18 cellular contexts compared by ENCODE assay signal in genomic region chr16:56665286-56665802, GRCh38. TPM values are rescaled to one million over a fixed set of nuclear protein-coding genes. Genes with fewer than 3 reads are reported as not detected.
"Had no signal": no experiment of that assay in that cellular context is flagged by ENCODE, and none has a peak within 500 bp of the region (broad histone marks: within the 10 kb centered on the region; RNA-seq: fewer than 3 reads in every experiment).

No MANE protein-coding gene starts in this region.

RNA-seq across cellular contexts. Expression of gene MT1G, which starts 2.5 kb away (rescaled TPM):
- total RNA-seq: astrocyte, cerebellum had no signal

RNA-seq across cellular contexts. Expression of gene MT1H, which starts 4.3 kb away (rescaled TPM):
- total RNA-seq: activated CD4-positive, alpha-beta T cell treated with anti-CD3 and anti-CD28 coated beads, Interleukin-2, amount 10 ng/mL, durations not matched to agents 24 days and 14 days; activated naive CD8-positive, alpha-beta T cell treated with anti-CD3 and anti-CD28 coated beads, Interleukin-2, amount 10 ng/mL, durations not matched to agents 7 days and 5 days; activated T-helper 2 cell treated with anti-CD3 and anti-CD28 coated beads, Interferon-gamma antibody, Interleukin-2, Interleukin-4, amounts not matched to agents 10 μg/mL and 5 μg/mL and 100 μg/mL, durations not matched to agents 14 hours and 24 hours and 36 hours; astrocyte; breast epithelium; cardiac septum; cerebellum; T-helper 17 cell had no signal

RNA-seq across cellular contexts. Expression of gene MT1F, which starts 7.6 kb away (rescaled TPM):
- total RNA-seq: astrocyte had no signal

RNA-seq across cellular contexts. Expression of gene MT1B, which starts 13.7 kb away (rescaled TPM):
- total RNA-seq: activated B cell treated with CpG ODN at 0.5 μM for 24 hours; activated CD4-positive, alpha-beta memory T cell treated with anti-CD3 and anti-CD28 coated beads for 36 hours; activated CD4-positive, alpha-beta T cell treated with anti-CD3 and anti-CD28 coated beads, Interleukin-2, amount 10 ng/mL, durations not matched to agents 24 days and 14 days; activated CD8-positive, alpha-beta memory T cell treated with anti-CD3 and anti-CD28 coated beads for 36 hours; activated CD8-positive, alpha-beta T cell treated with anti-CD3 and anti-CD28 coated beads for 36 hours; activated naive CD8-positive, alpha-beta T cell treated with anti-CD3 and anti-CD28 coated beads, Interleukin-2, amount 10 ng/mL, durations not matched to agents 7 days and 5 days; activated T-cell treated with anti-CD3 and anti-CD28 coated beads, Interleukin-2, amount 50 U/mL, for 4 hours; activated T-helper 2 cell treated with anti-CD3 and anti-CD28 coated beads, Interferon-gamma antibody, Interleukin-2, Interleukin-4, amounts not matched to agents 10 μg/mL and 5 μg/mL and 100 μg/mL, durations not matched to agents 14 hours and 24 hours and 36 hours; adrenal gland; aorta; astrocyte; body of pancreas; breast epithelium; cardiac septum; cerebellum; T-helper 1 cell treated with Interleukin-12 subunit alpha and Interleukin-12 subunit beta and Interleukin-4 antibody, amounts not matched to agents 30 ng/mL and 1 ng/mL, for 36 hours; T-helper 17 cell; T-helper 2 cell treated with Interferon-gamma antibody and Interleukin-4, amounts not matched to agents 100 ng/mL and 5 ng/mL, for 36 hours had no signal
